In the genomic region with DNA sequence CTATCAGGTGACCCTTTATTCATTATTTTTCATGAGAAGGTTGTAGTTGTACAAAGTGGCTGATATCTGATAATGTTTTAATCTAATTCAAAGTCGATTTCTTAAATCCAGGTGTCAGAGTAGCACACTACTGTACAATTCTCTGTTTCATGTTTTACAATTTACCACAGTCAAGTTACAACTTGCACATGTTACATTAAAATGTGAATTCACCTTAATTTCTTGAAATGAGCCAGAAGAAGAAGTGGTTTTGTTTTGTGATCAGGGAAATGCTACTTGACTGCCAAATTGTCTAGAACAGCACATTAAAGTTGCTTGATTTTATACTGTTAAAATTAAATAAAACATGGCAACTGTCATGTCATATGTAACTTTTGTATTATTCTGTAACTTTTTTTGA, we compare ENCODE assay signal across 23 cellular contexts. TPM values are rescaled to one million over a fixed set of nuclear protein-coding genes. Genes with fewer than 3 reads are reported as not detected.
DNase-seq lines count a peak whose midpoint lies in the region; ATAC-seq, FAIRE-seq and TF ChIP-seq lines count a peak whose summit lies in the region.
"Had no signal": no experiment of that assay in that cellular context is flagged by ENCODE, and none has a peak within 500 bp of the region (broad histone marks: within the 10 kb centered on the region; RNA-seq: fewer than 3 reads in every experiment).

No MANE protein-coding gene starts in this region.

- DNase-seq in mammary epithelial cell, result peak; percentile 27
- DNase-seq in breast epithelium (ENCODE audit: low spot score in 2 of 2), result no peak
- no peak for DNase-seq in keratinocyte (ENCODE audit: low read depth, low spot score)
- DNase-seq in COLO829 (ENCODE audit: low spot score), result no peak
- no peak for DNase-seq in HuH-7 (ENCODE audit: low spot score)
- DNase-seq: Caco-2; CD4-positive, alpha-beta T cell; DND-41; IMR-90; NCI-H1092 treated with DMSO at 0.1 percent for 48 hours; NCI-H1694; NCI-H2081; NCI-H446 treated with DMSO at 0.1 percent for 48 hours; NCI-H526 treated with DMSO at 0.1 percent for 48 hours; T-cell had no signal

- H3K9me3 ChIP-seq in mammary epithelial cell (replicated peaks; ENCODE audit: insufficient read depth, low read length), result no peaks in the 10 kb centered on the region
- H3K9me3 ChIP-seq in breast epithelium, result no peaks in the 10 kb centered on the region
- H3K9me3 ChIP-seq in OCI-LY3 (ENCODE audit: insufficient read depth, low read length), result no peaks in the 10 kb centered on the region
- H3K9me3 ChIP-seq in keratinocyte (ENCODE audit: control insufficient read depth, low read depth, low read length), result no peaks in the 10 kb centered on the region
- H3K9me3 ChIP-seq: BLaER1, Caco-2 had no signal

- ATAC-seq in HG02884 (IDR thresholded peaks at IDR 0.05; ENCODE audit: unreplicated experiment), result no peak
- ATAC-seq: Panc1, SK-N-SH treated with all-trans-retinoic acid at 6 μM for 48 hours, T-cell had no signal

- no peak for TF ChIP-seq POLR2A in breast epithelium (IDR thresholded peaks at IDR 0.05)

- H3K9ac ChIP-seq in mammary epithelial cell (ENCODE audit: insufficient read depth, low read length) (no peak overlapping the region), OCI-LY3 (ENCODE audit: low read length) (peak overlapping the region; percentile 57), keratinocyte (ENCODE audit: control insufficient read depth, extremely low read depth, insufficient read depth, low read length) (no peak overlapping the region)
- H3K9ac ChIP-seq: BLaER1, KMS-11 had no signal

- in situ Hi-C loops in mammary epithelial cell (cut with MboI; ENCODE audit: low sequenced_read_pairs in 2 of 2), result no loop called here

- dilution Hi-C loops in mammary epithelial cell (cut with HindIII; ENCODE audit: low sequenced_read_pairs), result no loop called here
- dilution Hi-C loops in keratinocyte (cut with MboI; ENCODE audit: extremely low pct_ligation_motif_present, low sequenced_read_pairs), result no loop called here

- peak overlapping the region; percentile 63 for H2AFZ ChIP-seq in mammary epithelial cell (ENCODE audit: low read depth, low read length)
- H2AFZ ChIP-seq in OCI-LY3 (ENCODE audit: low read depth, low read length), result no peak overlapping the region
- H2AFZ ChIP-seq in keratinocyte (ENCODE audit: control insufficient read depth, low read length), result peak overlapping the region; percentile 46

- H3K4me3 ChIP-seq in mammary epithelial cell (replicated peaks in 1 of 3; ENCODE audit: insufficient read depth in 1 of 3, low read depth in 2 of 3, low read length in 3 of 3) (no peak overlapping the region), breast epithelium (no peak overlapping the region), OCI-LY3 (ENCODE audit: low read length) (peak overlapping the region; percentile 48), keratinocyte (ENCODE audit: control insufficient read depth in 2 of 3, extremely low read depth in 1 of 3, insufficient read depth in 2 of 3, low read depth in 1 of 3, low read length in 3 of 3) (no peak overlapping the region)
- H3K4me3 ChIP-seq: BLaER1 had no signal

- H3K36me3 ChIP-seq in mammary epithelial cell (ENCODE audit: insufficient read depth, low read length), result no peaks in the 10 kb centered on the region
- H3K36me3 ChIP-seq in breast epithelium, result no peaks in the 10 kb centered on the region
- peaks cover 7% of the 10 kb centered on the region for H3K36me3 ChIP-seq in OCI-LY3 (replicated peaks; ENCODE audit: low read depth, low read length)
- no peaks in the 10 kb centered on the region for H3K36me3 ChIP-seq in keratinocyte (ENCODE audit: control insufficient read depth in 2 of 2, extremely low read depth in 1 of 2, insufficient read depth in 2 of 2, low read length in 2 of 2)
- H3K36me3 ChIP-seq: BLaER1 had no signal

- no peaks in the 10 kb centered on the region for H3K79me2 ChIP-seq in mammary epithelial cell (ENCODE audit: insufficient read depth, low read length)
- H3K79me2 ChIP-seq in OCI-LY3 (ENCODE audit: low read length), result no peaks in the 10 kb centered on the region
- H3K79me2 ChIP-seq in keratinocyte (ENCODE audit: control insufficient read depth, insufficient read depth, low read length), result no peaks in the 10 kb centered on the region

- H4K20me1 ChIP-seq in mammary epithelial cell (ENCODE audit: insufficient read depth, low read length) (no peaks in the 10 kb centered on the region), OCI-LY3 (ENCODE audit: insufficient read depth, low read length) (no peaks in the 10 kb centered on the region), keratinocyte (ENCODE audit: control insufficient read depth, extremely low read depth, insufficient read depth, low read length) (no peaks in the 10 kb centered on the region)
- H4K20me1 ChIP-seq: BLaER1 had no signal

- H3K27ac ChIP-seq in mammary epithelial cell (ENCODE audit: insufficient read depth, low read depth, low read length), result no peak overlapping the region
- no peak overlapping the region for H3K27ac ChIP-seq in breast epithelium
- H3K27ac ChIP-seq in OCI-LY3 (ENCODE audit: low read length), result peak overlapping the region; percentile 90
- no peak overlapping the region for H3K27ac ChIP-seq in keratinocyte (ENCODE audit: control insufficient read depth, insufficient read depth, low read length)
- H3K27ac ChIP-seq: BLaER1, KMS-11 had no signal

- CTCF ChIA-PET in mammary epithelial cell (lab: Charles Lee; ENCODE audit: low non-redundant PET), result no interaction called here

- TF ChIP-seq CTCF in mammary epithelial cell (conservative IDR thresholded peaks at IDR 0.05 in 1 of 2, IDR thresholded peaks at IDR 0.05 in 1 of 2; ENCODE audit: extremely low read depth in 1 of 2, insufficient read depth in 1 of 2, low read depth in 1 of 2, low read length in 2 of 2) (no peak), breast epithelium (IDR thresholded peaks at IDR 0.05) (no peak), OCI-LY3 (IDR thresholded peaks at IDR 0.05; ENCODE audit: low read depth, low read length) (no peak), keratinocyte (optimal IDR thresholded peaks at IDR 0.05 in 1 of 3, IDR thresholded peaks at IDR 0.05 in 1 of 3, conservative IDR thresholded peaks at IDR 0.05 in 1 of 3; ENCODE audit: extremely low read depth in 1 of 3, insufficient read depth in 2 of 3, low read length in 3 of 3) (no peak)

- intact Hi-C loops in mammary epithelial cell (cut with micrococcal nuclease) (no loop called here), breast epithelium (cut with DNase I; ENCODE audit: low total_unique reads) (no loop called here)

- H3K4me1 ChIP-seq in mammary epithelial cell (ENCODE audit: insufficient read depth, low read length), result peaks cover 5% of the 10 kb centered on the region
- H3K4me1 ChIP-seq in breast epithelium, result no peaks in the 10 kb centered on the region
- H3K4me1 ChIP-seq in OCI-LY3 (ENCODE audit: low read length), result peaks cover 37% of the 10 kb centered on the region
- peaks cover 3% of the 10 kb centered on the region for H3K4me1 ChIP-seq in keratinocyte (ENCODE audit: control insufficient read depth, extremely low read depth, insufficient read depth, low read length)
- H3K4me1 ChIP-seq: BLaER1, Caco-2 had no signal

- peak overlapping the region; percentile 60 for H3K4me2 ChIP-seq in mammary epithelial cell (ENCODE audit: insufficient read depth, low read depth, low read length)
- peak overlapping the region; percentile 74 for H3K4me2 ChIP-seq in OCI-LY3 (ENCODE audit: low read length)
- H3K4me2 ChIP-seq in keratinocyte (ENCODE audit: control insufficient read depth, extremely low read depth, insufficient read depth, low read depth, low read length), result peak overlapping the region; percentile 17
- H3K4me2 ChIP-seq: BLaER1, KMS-11 had no signal

- BruUV-seq in mammary epithelial cell (replicated peaks; lab: Mats Ljungman, UMichigan), result no TSS peak

- H3K9me1 ChIP-seq in keratinocyte (ENCODE audit: control insufficient read depth, extremely low read depth, insufficient read depth, low read length), result no peaks in the 10 kb centered on the region

- WGBS in mammary epithelial cell (ENCODE audit: low coverage, missing lambda C conversion rate), result 0% methylated on average over 1 of the region's 1 CpG

- H3K27me3 ChIP-seq in mammary epithelial cell (ENCODE audit: insufficient read depth, low read length) (no peaks in the 10 kb centered on the region), breast epithelium (no peaks in the 10 kb centered on the region), OCI-LY3 (ENCODE audit: low read depth, low read length) (no peaks in the 10 kb centered on the region), keratinocyte (ENCODE audit: control insufficient read depth, extremely low read depth, insufficient read depth, low read length) (no peaks in the 10 kb centered on the region)
- H3K27me3 ChIP-seq: BLaER1 had no signal

- no peak for FAIRE-seq in keratinocyte (lab: Jason Lieb, UNC)
- FAIRE-seq: GM12892, HTR-8/SVneo had no signal

RNA-seq across cellular contexts. Expression of a gene that starts 23.2 kb away (rescaled TPM):
- total RNA-seq in mammary epithelial cell (1 to 10 TPM in 1 of 2 donors, under 1 TPM in 1; 0.28 to 2.7 TPM), breast epithelium (10 to 100 TPM; 11.1 to 30.9 (median 13.5) TPM)
- polyA plus RNA-seq in mammary epithelial cell (0.42 TPM), keratinocyte (0.07 to 0.26 TPM (median 0.25 TPM) in 3 replicates)
- polyA minus RNA-seq in mammary epithelial cell (2.4 TPM), keratinocyte (0.16 to 0.23 TPM in 2 of 3 replicates, not detected in the other)
- polyA plus RNA-seq in keratinocyte (2011; ENCODE audit: low read depth), result 0.17 TPM
- polyA plus RNA-seq in keratinocyte (2011; cell fraction: cytosol; rRNA removed), result 0.06 and 0.17 TPM in 2 replicates
- 0.17 and 0.33 TPM in 2 replicates for polyA plus RNA-seq in keratinocyte (2011; cell fraction: nucleus; rRNA removed)
- polyA plus RNA-seq in keratinocyte (2012; ENCODE audit: low replicate concordance), result 0.09 and 0.27 TPM in 2 replicates
- polyA minus RNA-seq in keratinocyte (2011; cell fraction: cytosol; rRNA and poly(A)+ RNA removed), result not detected
- polyA minus RNA-seq in keratinocyte (2011; cell fraction: nucleus; rRNA and poly(A)+ RNA removed), result 0.32 and 1.3 TPM in 2 replicates

Comparison
In these comparisons a context has a peak if more than half of its experiments do, and no peak if none do; other contexts are left out.
1. H3K4me2 ChIP-seq: peak in every context shown above with its lines; median percentile 74 in OCI-LY3; 60 in mammary epithelial cell; 17 in keratinocyte.